Comparison of ENCODE assay signal across 18 cellular contexts in genomic region chr16:15031596-15031995, GRCh38. TPM values are rescaled to one million over a fixed set of nuclear protein-coding genes. Genes with fewer than 3 reads are reported as not detected.
A peak's percentile ranks its signal among the peaks of the same experiment; 100 is the strongest.
DNase-seq lines count a peak whose midpoint lies in the region; ATAC-seq and TF ChIP-seq lines count a peak whose summit lies in the region.
"Had no signal": no experiment of that assay in that cellular context is flagged by ENCODE, and none has a peak within 500 bp of the region (broad histone marks: within the 10 kb centered on the region; RNA-seq: fewer than 3 reads in every experiment).

No MANE protein-coding gene starts in this region.

- H3K4me1 Mint-ChIP-seq in activated T-cell treated with anti-CD3 and anti-CD28 coated beads, Interleukin-2, amount 50 U/mL, for 72 hours (ENCODE audit: low read depth), result no peaks in the 10 kb centered on the region
- peaks cover 14% of the 10 kb centered on the region for H3K4me1 Mint-ChIP-seq in activated T-cell treated with anti-CD3 and anti-CD28 coated beads, Interleukin-2, amount 50 U/mL, for 4 hours (ENCODE audit: low read depth)
- H3K4me1 Mint-ChIP-seq in H9, result peaks cover 8 to 9% of the 10 kb centered on the region in 2 experiments; a peak in 3 of 4 replicates
- peaks cover 14% of the 10 kb centered on the region for H3K4me1 Mint-ChIP-seq in activated naive CD8-positive, alpha-beta T cell treated with anti-CD3 and anti-CD28 coated beads, Interleukin-2, amount 10 ng/mL, durations not matched to agents 7 days and 5 days

- H2AK5ac ChIP-seq in H9 (ENCODE audit: insufficient read length, low read length), result no peak overlapping the region

- H2BK12ac ChIP-seq in H9 (ENCODE audit: insufficient read length, low read depth, low read length), result no peak overlapping the region

- no peaks in the 10 kb centered on the region for H3K79me1 ChIP-seq in H9 (ENCODE audit: insufficient read depth, low read depth, low read length, poor library complexity, severe bottlenecking)

- no peak overlapping the region for H2AFZ ChIP-seq in H9 (ENCODE audit: low read length)

- H3K27me3 ChIP-seq in H9 (ENCODE audit: insufficient read depth, low read length) (no peaks in the 10 kb centered on the region), neutrophil (no peaks in the 10 kb centered on the region), lower lobe of right lung (ENCODE audit: low read depth) (no peaks in the 10 kb centered on the region)
- H3K27me3 ChIP-seq: body of pancreas, colonic mucosa, heart left ventricle had no signal

- no peak overlapping the region for H3T11ph ChIP-seq in H9 (ENCODE audit: low read length)

- no peak overlapping the region for H3K4me2 ChIP-seq in H9 (ENCODE audit: insufficient read depth, insufficient read length, low read length)

- H3K4me3 Mint-ChIP-seq in activated T-cell treated with anti-CD3 and anti-CD28 coated beads, Interleukin-2, amount 50 U/mL, for 72 hours, result no peak overlapping the region
- H3K4me3 Mint-ChIP-seq in activated T-cell treated with anti-CD3 and anti-CD28 coated beads, Interleukin-2, amount 50 U/mL, for 4 hours, result no peak overlapping the region
- no peak overlapping the region for H3K4me3 Mint-ChIP-seq in H9
- H3K4me3 Mint-ChIP-seq in activated naive CD8-positive, alpha-beta T cell treated with anti-CD3 and anti-CD28 coated beads, Interleukin-2, amount 10 ng/mL, durations not matched to agents 7 days and 5 days, result peak overlapping the region; percentile 54

- DNase-seq in activated T-cell treated with anti-CD3 and anti-CD28 coated beads, Interleukin-2, amount 50 U/mL, for 72 hours, result no peak
- no peak for DNase-seq in activated T-cell treated with anti-CD3 and anti-CD28 coated beads, Interleukin-2, amount 50 U/mL, for 4 hours
- DNase-seq in H9 (peak; percentile 14), lower lobe of right lung (no peak), RPMI8226 (no peak), NCI-H2171 treated with DMSO at 0.1 percent for 48 hours (lab: John Stamatoyannopoulos, UW) (no peak)
- no peak for DNase-seq in activated naive CD8-positive, alpha-beta T cell treated with anti-CD3 and anti-CD28 coated beads, Interleukin-2, amount 10 ng/mL, durations not matched to agents 7 days and 5 days
- DNase-seq: activated effector memory CD4-positive, alpha-beta T cell treated with Interleukin-2 at 50 U/mL for 16 hours; body of pancreas; colonic mucosa; COR-L47; heart left ventricle; NCI-H1105 treated with DMSO at 0.1 percent for 48 hours; NCI-H2081 treated with DMSO at 0.1 percent for 48 hours; NCI-H510A treated with DMSO at 0.1 percent for 48 hours; stimulated activated naive CD4-positive, alpha-beta T cell had no signal

- H3K4ac ChIP-seq in H9 (ENCODE audit: low read depth, low read length), result no peak overlapping the region

- no peak for TF ChIP-seq CTCF in H9 (conservative IDR thresholded peaks at IDR 0.05)
- TF ChIP-seq CTCF in neutrophil (IDR thresholded peaks at IDR 0.05), result no peak
- no peak for TF ChIP-seq CTCF in lower lobe of right lung (IDR thresholded peaks at IDR 0.05)

- H2BK5ac ChIP-seq in H9 (ENCODE audit: insufficient read length, low read length), result no peak overlapping the region

- peaks cover 81% of the 10 kb centered on the region for H3K36me3 ChIP-seq in neutrophil
- H3K36me3 ChIP-seq in lower lobe of right lung, result peaks cover 91% of the 10 kb centered on the region

- no peak overlapping the region for H3K56ac ChIP-seq in H9 (ENCODE audit: insufficient read length, low read depth, low read length)

- H3K79me2 ChIP-seq in H9 (ENCODE audit: insufficient read depth, low read length), result no peaks in the 10 kb centered on the region

- POLR2A ChIA-PET in activated naive CD8-positive, alpha-beta T cell treated with anti-CD3 and anti-CD28 coated beads, Interleukin-2, amount 10 ng/mL, durations not matched to agents 7 days and 5 days (lab: Charles Lee), result no interaction called here

- no peak overlapping the region for H3K9ac ChIP-seq in H9 (ENCODE audit: extremely low read depth, insufficient read length, low read length)

- H3K14ac ChIP-seq in H9 (ENCODE audit: insufficient read depth, low read length), result no peak overlapping the region

- no peak overlapping the region for H2BK20ac ChIP-seq in H9 (ENCODE audit: low read depth, low read length, poor library complexity, severe bottlenecking)

- H3K27ac Mint-ChIP-seq in activated T-cell treated with anti-CD3 and anti-CD28 coated beads, Interleukin-2, amount 50 U/mL, for 72 hours, result peak overlapping the region; percentile 87
- peak overlapping the region in 1 of 3 experiments; percentile 86; a peak in 1 of 7 replicates for H3K27ac Mint-ChIP-seq in H9
- H3K27ac Mint-ChIP-seq in activated naive CD8-positive, alpha-beta T cell treated with anti-CD3 and anti-CD28 coated beads, Interleukin-2, amount 10 ng/mL, durations not matched to agents 7 days and 5 days, result peak overlapping the region; percentile 83

- no peak overlapping the region for H4K5ac ChIP-seq in H9 (ENCODE audit: insufficient read length, low read depth, low read length)

- intact Hi-C loops in lower lobe of right lung (cut with DNase I), result no loop called here

- no peak overlapping the region for H2BK120ac ChIP-seq in H9 (ENCODE audit: low read depth, low read length, poor library complexity, severe bottlenecking)

- H3K18ac ChIP-seq in H9 (ENCODE audit: insufficient read length, low read depth, low read length), result no peak overlapping the region

- H3K4me1 ChIP-seq in H9 (ENCODE audit: insufficient read depth, low read length), result no peaks in the 10 kb centered on the region
- peaks cover 12 to 15% of the 10 kb centered on the region in 2 experiments for H3K4me1 ChIP-seq in neutrophil (ENCODE audit: control insufficient read depth in 1 of 2, insufficient read depth in 1 of 2, low read depth in 1 of 2, low read length in 1 of 2)
- peaks cover 3% of the 10 kb centered on the region for H3K4me1 ChIP-seq in lower lobe of right lung
- H3K4me1 ChIP-seq: body of pancreas, colonic mucosa had no signal

- H4K20me1 ChIP-seq in H9 (ENCODE audit: control insufficient read depth, insufficient read depth, insufficient read length), result no peaks in the 10 kb centered on the region

- no peak for ATAC-seq in activated T-cell treated with anti-CD3 and anti-CD28 coated beads, Interleukin-2, amount 50 U/mL, for 72 hours (replicated peaks in 1 of 2)
- no peak for ATAC-seq in activated T-cell treated with anti-CD3 and anti-CD28 coated beads, Interleukin-2, amount 50 U/mL, for 4 hours
- ATAC-seq in activated naive CD8-positive, alpha-beta T cell treated with anti-CD3 and anti-CD28 coated beads, Interleukin-2, amount 10 ng/mL, durations not matched to agents 7 days and 5 days (ENCODE audit: low read depth), result no peak
- ATAC-seq in lower lobe of right lung, result no peak
- ATAC-seq: body of pancreas, heart left ventricle, right cardiac atrium had no signal

- H4K8ac ChIP-seq in H9 (replicated peaks; ENCODE audit: insufficient read length, low read depth, low read length), result no peak overlapping the region

- no peak overlapping the region for H2BK15ac ChIP-seq in H9 (ENCODE audit: low read depth, low read length)

- no peaks in the 10 kb centered on the region for H3K9me3 Mint-ChIP-seq in activated T-cell treated with anti-CD3 and anti-CD28 coated beads, Interleukin-2, amount 50 U/mL, for 72 hours
- H3K9me3 Mint-ChIP-seq in activated T-cell treated with anti-CD3 and anti-CD28 coated beads, Interleukin-2, amount 50 U/mL, for 4 hours, result no peaks in the 10 kb centered on the region
- no peaks in the 10 kb centered on the region for H3K9me3 Mint-ChIP-seq in H9
- H3K9me3 Mint-ChIP-seq in activated naive CD8-positive, alpha-beta T cell treated with anti-CD3 and anti-CD28 coated beads, Interleukin-2, amount 10 ng/mL, durations not matched to agents 7 days and 5 days, result no peaks in the 10 kb centered on the region

- H3K4me3 ChIP-seq in neutrophil (ENCODE audit: low read depth in 1 of 2, low read length in 1 of 2) (no peak overlapping the region), lower lobe of right lung (no peak overlapping the region)
- H3K4me3 ChIP-seq: body of pancreas, colonic mucosa, heart left ventricle had no signal

- no peak overlapping the region for H3K27ac ChIP-seq in H9 (ENCODE audit: insufficient read length, low read depth, low read length)
- peak overlapping the region; percentile 75 for H3K27ac ChIP-seq in neutrophil
- no peak overlapping the region for H3K27ac ChIP-seq in lower lobe of right lung
- H3K27ac ChIP-seq: body of pancreas, colonic mucosa had no signal

- no peak overlapping the region for H4K91ac ChIP-seq in H9 (ENCODE audit: insufficient read length, low read depth, low read length)

- no peaks in the 10 kb centered on the region for H3K23me2 ChIP-seq in H9 (ENCODE audit: insufficient read length, low read depth, low read length, poor library complexity, severe bottlenecking)

- H3K27me3 Mint-ChIP-seq in activated T-cell treated with anti-CD3 and anti-CD28 coated beads, Interleukin-2, amount 50 U/mL, for 72 hours (ENCODE audit: low read depth), result no peaks in the 10 kb centered on the region
- no peaks in the 10 kb centered on the region for H3K27me3 Mint-ChIP-seq in activated T-cell treated with anti-CD3 and anti-CD28 coated beads, Interleukin-2, amount 50 U/mL, for 4 hours (ENCODE audit: low read depth)
- no peaks in the 10 kb centered on the region for H3K27me3 Mint-ChIP-seq in H9 (ENCODE audit: low read depth)
- H3K27me3 Mint-ChIP-seq in activated naive CD8-positive, alpha-beta T cell treated with anti-CD3 and anti-CD28 coated beads, Interleukin-2, amount 10 ng/mL, durations not matched to agents 7 days and 5 days, result no peaks in the 10 kb centered on the region

- H3K36me3 Mint-ChIP-seq in activated T-cell treated with anti-CD3 and anti-CD28 coated beads, Interleukin-2, amount 50 U/mL, for 72 hours (ENCODE audit: insufficient read depth in 2 of 2), result peaks cover 8 to 15% of the 10 kb centered on the region in 2 donors
- H3K36me3 Mint-ChIP-seq in activated T-cell treated with anti-CD3 and anti-CD28 coated beads, Interleukin-2, amount 50 U/mL, for 4 hours (ENCODE audit: insufficient read depth), result peaks cover 53% of the 10 kb centered on the region
- H3K36me3 Mint-ChIP-seq in H9 (ENCODE audit: insufficient read depth in 1 of 3, low read depth in 3 of 3), result peaks cover 24 to 87% (median 72%) of the 10 kb centered on the region in 3 experiments; a peak in 6 of 7 replicates
- peaks cover 16% of the 10 kb centered on the region for H3K36me3 Mint-ChIP-seq in activated naive CD8-positive, alpha-beta T cell treated with anti-CD3 and anti-CD28 coated beads, Interleukin-2, amount 10 ng/mL, durations not matched to agents 7 days and 5 days

- H3K23ac ChIP-seq in H9 (ENCODE audit: insufficient read length, low read depth, low read length), result no peak overlapping the region

- no peaks in the 10 kb centered on the region for H3K9me3 ChIP-seq in H9 (ENCODE audit: control insufficient read depth, low read depth, low read length)
- H3K9me3 ChIP-seq in neutrophil, result no peaks in the 10 kb centered on the region
- H3K9me3 ChIP-seq in lower lobe of right lung, result no peaks in the 10 kb centered on the region
- H3K9me3 ChIP-seq: body of pancreas, colonic mucosa, heart left ventricle had no signal

- WGBS in H9 (ENCODE audit: extremely low coverage, insufficient read length, low lambda C conversion rate), result no CpG with 5 or more reads among the region's 8 CpGs

RNA-seq across cellular contexts. Expression of gene NTAN1, which starts 24.3 kb away (rescaled TPM):
- total RNA-seq in activated T-cell treated with anti-CD3 and anti-CD28 coated beads, Interleukin-2, amount 50 U/mL, for 72 hours, result 10 to 100 TPM; 37.8 to 39.1 TPM
- 10 to 100 TPM; 17.6 to 18.6 (median 18.0) TPM for total RNA-seq in activated T-cell treated with anti-CD3 and anti-CD28 coated beads, Interleukin-2, amount 50 U/mL, for 4 hours
- 38.8 and 39.1 TPM in 2 replicates for total RNA-seq in H9 (2021)
- total RNA-seq in activated naive CD8-positive, alpha-beta T cell treated with anti-CD3 and anti-CD28 coated beads, Interleukin-2, amount 10 ng/mL, durations not matched to agents 7 days and 5 days, result 10 to 100 TPM; 47.2 to 49.9 TPM
- 40.7 TPM for total RNA-seq in lower lobe of right lung

RNA-seq across cellular contexts. Expression of gene PDXDC1, which starts 56.8 kb away (rescaled TPM):
- 10 to 100 TPM; 68.8 to 86.1 TPM for total RNA-seq in activated T-cell treated with anti-CD3 and anti-CD28 coated beads, Interleukin-2, amount 50 U/mL, for 72 hours
- 10 to 100 TPM; 53.5 to 62.6 (median 62.2) TPM for total RNA-seq in activated T-cell treated with anti-CD3 and anti-CD28 coated beads, Interleukin-2, amount 50 U/mL, for 4 hours
- total RNA-seq in H9 (2021) (106 and 112 TPM in 2 replicates), lower lobe of right lung (103 TPM)
- total RNA-seq in activated naive CD8-positive, alpha-beta T cell treated with anti-CD3 and anti-CD28 coated beads, Interleukin-2, amount 10 ng/mL, durations not matched to agents 7 days and 5 days, result 10 to 100 TPM; 55.8 to 60.4 TPM
